ENCODE assay signal across 1 cellular context in genomic region chr14:64442300-64442988, GRCh38.
TF ChIP-seq lines count a peak whose summit lies in the region.

No MANE protein-coding gene starts in this region.

TF ChIP-seq in SK-N-SH treated with all-trans-retinoic acid at 6 μM for 48 hours, 23 proteins besides CTCF, POLR2A, EP300 and RAD21 (continued from another document):
- TF ChIP-seq, protein P1, sequence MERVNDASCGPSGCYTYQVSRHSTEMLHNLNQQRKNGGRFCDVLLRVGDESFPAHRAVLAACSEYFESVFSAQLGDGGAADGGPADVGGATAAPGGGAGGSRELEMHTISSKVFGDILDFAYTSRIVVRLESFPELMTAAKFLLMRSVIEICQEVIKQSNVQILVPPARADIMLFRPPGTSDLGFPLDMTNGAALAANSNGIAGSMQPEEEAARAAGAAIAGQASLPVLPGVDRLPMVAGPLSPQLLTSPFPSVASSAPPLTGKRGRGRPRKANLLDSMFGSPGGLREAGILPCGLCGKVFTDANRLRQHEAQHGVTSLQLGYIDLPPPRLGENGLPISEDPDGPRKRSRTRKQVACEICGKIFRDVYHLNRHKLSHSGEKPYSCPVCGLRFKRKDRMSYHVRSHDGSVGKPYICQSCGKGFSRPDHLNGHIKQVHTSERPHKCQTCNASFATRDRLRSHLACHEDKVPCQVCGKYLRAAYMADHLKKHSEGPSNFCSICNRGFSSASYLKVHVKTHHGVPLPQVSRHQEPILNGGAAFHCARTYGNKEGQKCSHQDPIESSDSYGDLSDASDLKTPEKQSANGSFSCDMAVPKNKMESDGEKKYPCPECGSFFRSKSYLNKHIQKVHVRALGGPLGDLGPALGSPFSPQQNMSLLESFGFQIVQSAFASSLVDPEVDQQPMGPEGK (CRISPR knock-in tag; IDR thresholded peaks at IDR 0.05; ENCODE audit: borderline replicate concordance) = no peak
- TF ChIP-seq, protein P2, sequence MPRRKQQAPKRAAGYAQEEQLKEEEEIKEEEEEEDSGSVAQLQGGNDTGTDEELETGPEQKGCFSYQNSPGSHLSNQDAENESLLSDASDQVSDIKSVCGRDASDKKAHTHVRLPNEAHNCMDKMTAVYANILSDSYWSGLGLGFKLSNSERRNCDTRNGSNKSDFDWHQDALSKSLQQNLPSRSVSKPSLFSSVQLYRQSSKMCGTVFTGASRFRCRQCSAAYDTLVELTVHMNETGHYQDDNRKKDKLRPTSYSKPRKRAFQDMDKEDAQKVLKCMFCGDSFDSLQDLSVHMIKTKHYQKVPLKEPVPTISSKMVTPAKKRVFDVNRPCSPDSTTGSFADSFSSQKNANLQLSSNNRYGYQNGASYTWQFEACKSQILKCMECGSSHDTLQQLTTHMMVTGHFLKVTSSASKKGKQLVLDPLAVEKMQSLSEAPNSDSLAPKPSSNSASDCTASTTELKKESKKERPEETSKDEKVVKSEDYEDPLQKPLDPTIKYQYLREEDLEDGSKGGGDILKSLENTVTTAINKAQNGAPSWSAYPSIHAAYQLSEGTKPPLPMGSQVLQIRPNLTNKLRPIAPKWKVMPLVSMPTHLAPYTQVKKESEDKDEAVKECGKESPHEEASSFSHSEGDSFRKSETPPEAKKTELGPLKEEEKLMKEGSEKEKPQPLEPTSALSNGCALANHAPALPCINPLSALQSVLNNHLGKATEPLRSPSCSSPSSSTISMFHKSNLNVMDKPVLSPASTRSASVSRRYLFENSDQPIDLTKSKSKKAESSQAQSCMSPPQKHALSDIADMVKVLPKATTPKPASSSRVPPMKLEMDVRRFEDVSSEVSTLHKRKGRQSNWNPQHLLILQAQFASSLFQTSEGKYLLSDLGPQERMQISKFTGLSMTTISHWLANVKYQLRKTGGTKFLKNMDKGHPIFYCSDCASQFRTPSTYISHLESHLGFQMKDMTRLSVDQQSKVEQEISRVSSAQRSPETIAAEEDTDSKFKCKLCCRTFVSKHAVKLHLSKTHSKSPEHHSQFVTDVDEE (CRISPR knock-in tag; IDR thresholded peaks at IDR 0.05) = no peak
- no peak for TF ChIP-seq ESRRG (CRISPR knock-in tag; IDR thresholded peaks at IDR 0.05)
- TF ChIP-seq SNAI2 (CRISPR knock-in tag; IDR thresholded peaks at IDR 0.05) = no peak
